In genomic region chr7:143130541-143130940, GRCh38 we compare ENCODE assay signal across 31 cellular contexts. TPM values are rescaled to one million over a fixed set of nuclear protein-coding genes. Genes with fewer than 3 reads are reported as not detected.
"Had no signal": no experiment of that assay in that cellular context is flagged by ENCODE, and none has a peak within 500 bp of the region (broad histone marks: within the 10 kb centered on the region; RNA-seq: fewer than 3 reads in every experiment).

No MANE protein-coding gene starts in this region.

- DNase-seq: hypothalamus; immature natural killer cell; kidney; left colon; left lung; lower lobe of right lung; mesendoderm; naive thymus-derived CD4-positive, alpha-beta T cell; ovary; posterior cingulate gyrus; retina; right cardiac atrium; small intestine; spleen; stimulated activated CD4-positive, alpha-beta T cell treated with anti-CD3 and anti-CD28 coated beads, Interleukin-4, amount 100 ng/mL, for 24 hours; stimulated activated naive CD4-positive, alpha-beta T cell; tibial artery; trophoblast cell; upper lobe of right lung had no signal

- H3K9me3 ChIP-seq: left lung, ovary, prostate gland, thoracic aorta had no signal

- H3K27ac ChIP-seq: left lung, lower lobe of right lung, ovary, prostate gland, spleen, suprapubic skin, thoracic aorta, tibial artery, upper lobe of right lung had no signal

- H3K27me3 ChIP-seq: ovary, spleen, suprapubic skin, tibial artery, upper lobe of right lung had no signal

- ATAC-seq: left colon; left lung; lower lobe of right lung; naive thymus-derived CD4-positive, alpha-beta T cell; natural killer cell treated with Interleukin-12 subunit alpha and Interleukin-12 subunit beta and Interleukin-15 and Interleukin-18, amount 100 ng/mL, for 72 hours; right cardiac atrium; sciatic nerve; stimulated activated effector memory CD8-positive, alpha-beta T cell treated with anti-CD3 and anti-CD28 coated beads, Interleukin-12 subunit alpha, Interleukin-12 subunit beta, amount 100 ng/mL, for 72 hours; upper lobe of right lung had no signal

- H3K36me3 ChIP-seq: left lung, lower lobe of right lung, ovary, prostate gland, spleen, suprapubic skin, thoracic aorta, tibial artery, upper lobe of right lung had no signal

- H3K4me1 ChIP-seq: lower lobe of right lung, prostate gland, suprapubic skin, tibial artery, upper lobe of right lung had no signal

- H3K4me3 ChIP-seq: left lung, lower lobe of right lung, ovary, prostate gland, spleen, suprapubic skin, thoracic aorta, tibial artery, upper lobe of right lung had no signal

RNA-seq across cellular contexts. Expression of gene PIP, which starts 1.3 kb away (rescaled TPM):
- total RNA-seq: left colon; liver; mesothelial cell of epicardium; mononuclear cell; naive thymus-derived CD4-positive, alpha-beta T cell; natural killer cell treated with Interleukin-12 subunit alpha and Interleukin-12 subunit beta and Interleukin-15 and Interleukin-18, amount 100 ng/mL, for 72 hours; omental fat pad; right cardiac atrium; sciatic nerve; spleen; subcutaneous adipose tissue; upper lobe of right lung had no signal
- polyA plus RNA-seq: immature natural killer cell; liver; naive thymus-derived CD4-positive, alpha-beta T cell; neural cell; ovary; right cardiac atrium; small intestine; spleen had no signal

RNA-seq across cellular contexts. Expression of gene TAS2R39, which starts 52.7 kb away (rescaled TPM):
- total RNA-seq: kidney; left colon; left lung; liver; lower lobe of right lung; mesothelial cell of epicardium; mononuclear cell; naive thymus-derived CD4-positive, alpha-beta T cell; natural killer cell treated with Interleukin-12 subunit alpha and Interleukin-12 subunit beta and Interleukin-15 and Interleukin-18, amount 100 ng/mL, for 72 hours; omental fat pad; ovary; prostate gland; right cardiac atrium; sciatic nerve; spleen; subcutaneous adipose tissue; suprapubic skin; thoracic aorta; upper lobe of right lung had no signal
- polyA plus RNA-seq: immature natural killer cell; liver; naive thymus-derived CD4-positive, alpha-beta T cell; neural cell; ovary; right cardiac atrium; small intestine; spleen had no signal
